In the genomic region with DNA sequence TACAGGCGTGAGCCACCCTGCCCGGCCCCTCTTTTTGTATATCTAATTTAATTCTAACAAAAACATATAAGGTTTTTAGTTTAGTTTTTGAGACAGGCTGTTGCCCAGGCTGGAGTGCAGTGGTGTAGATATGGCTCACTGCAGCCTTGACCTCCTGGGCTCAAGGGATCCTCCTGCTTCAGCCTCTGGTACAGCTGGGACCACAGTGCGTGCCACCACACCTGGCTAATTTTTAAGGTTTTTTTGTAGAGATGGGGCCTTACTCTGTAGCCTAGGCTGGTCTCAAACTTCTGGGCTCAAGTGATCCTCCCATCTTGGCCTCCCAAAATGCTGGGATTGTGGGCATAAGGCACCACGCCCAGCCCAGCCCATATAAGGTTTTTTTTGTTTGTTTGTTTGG, we compare ENCODE assay signal across 9 cellular contexts. TPM values are rescaled to one million over a fixed set of nuclear protein-coding genes. Genes with fewer than 3 reads are reported as not detected.
DNase-seq lines count a peak whose midpoint lies in the region; ATAC-seq and TF ChIP-seq lines count a peak whose summit lies in the region.
"Had no signal": no experiment of that assay in that cellular context is flagged by ENCODE, and none has a peak within 500 bp of the region (broad histone marks: within the 10 kb centered on the region; RNA-seq: fewer than 3 reads in every experiment).

No MANE protein-coding gene starts in this region.

- H3K27ac Mint-ChIP-seq in activated T-helper 17 cell treated with anti-CD3 and anti-CD28 coated beads, Interleukin-2, amount 50 U/mL, for 72 hours, result peak overlapping the region; percentile 98
- peak overlapping the region; percentile 75 for H3K27ac Mint-ChIP-seq in stimulated activated memory B cell treated with anti-CD40 and anti-IgM and Interleukin-4, amounts not matched to agents 10 μg/mL and 1 μg/mL and 100 μg/mL, for 72 hours

- H3K27ac ChIP-seq in HL-60 (replicated peaks), result peak overlapping the region; percentile 95
- H3K27ac ChIP-seq in hepatocyte, result peak overlapping the region; percentile 92

- no peak for DNase-seq in HL-60 (ENCODE audit: low read depth in 1 of 2, low spot score in 1 of 2)
- no peak for DNase-seq in hepatocyte (ENCODE audit: low spot score)
- no peak for DNase-seq in kidney glomerular epithelial cell (lab: John Stamatoyannopoulos, UW)
- DNase-seq in NCI-H526 (lab: John Stamatoyannopoulos, UW), result no peak
- no peak for DNase-seq in OCI-M1 (lab: John Stamatoyannopoulos, UW)
- no peak for DNase-seq in stimulated activated CD4-positive, alpha-beta T cell treated with anti-CD3 and anti-CD28 coated beads, Interleukin-4, amount 100 ng/mL, for 24 hours
- DNase-seq: NCI-H2171 treated with DMSO at 0.1 percent for 48 hours had no signal

- no peak overlapping the region for H2AFZ ChIP-seq in hepatocyte

- no peaks in the 10 kb centered on the region for H3K9me3 Mint-ChIP-seq in activated T-helper 17 cell treated with anti-CD3 and anti-CD28 coated beads, Interleukin-2, amount 50 U/mL, for 72 hours
- no peaks in the 10 kb centered on the region for H3K9me3 Mint-ChIP-seq in stimulated activated memory B cell treated with anti-CD40 and anti-IgM and Interleukin-4, amounts not matched to agents 10 μg/mL and 1 μg/mL and 100 μg/mL, for 72 hours

- peaks cover 30% of the 10 kb centered on the region for H3K79me2 ChIP-seq in hepatocyte

- peak overlapping the region; percentile 29 for H3K4me2 ChIP-seq in hepatocyte

- H3K9me3 ChIP-seq in hepatocyte (ENCODE audit: low read depth), result no peaks in the 10 kb centered on the region

- H3K36me3 ChIP-seq in hepatocyte (replicated peaks; ENCODE audit: insufficient read depth, low read depth), result no peaks in the 10 kb centered on the region

- WGBS in hepatocyte (ENCODE audit: low lambda C conversion rate, missing lambda C conversion rate), result 98% methylated on average over 4 of the region's 4 CpGs

- no peaks in the 10 kb centered on the region for H4K20me1 ChIP-seq in hepatocyte (ENCODE audit: insufficient read depth, poor library complexity, severe bottlenecking)

- no peaks in the 10 kb centered on the region for H3K9me2 ChIP-seq in hepatocyte (replicated peaks; ENCODE audit: insufficient read depth)

- H3K27me3 ChIP-seq in HL-60 (ENCODE audit: insufficient read depth, poor library complexity, severe bottlenecking) (no peaks in the 10 kb centered on the region), hepatocyte (no peaks in the 10 kb centered on the region)

- no peaks in the 10 kb centered on the region for H3K27me3 Mint-ChIP-seq in activated T-helper 17 cell treated with anti-CD3 and anti-CD28 coated beads, Interleukin-2, amount 50 U/mL, for 72 hours
- no peaks in the 10 kb centered on the region for H3K27me3 Mint-ChIP-seq in stimulated activated memory B cell treated with anti-CD40 and anti-IgM and Interleukin-4, amounts not matched to agents 10 μg/mL and 1 μg/mL and 100 μg/mL, for 72 hours

- H3K4me1 ChIP-seq in hepatocyte (ENCODE audit: insufficient read depth), result peaks cover 12% of the 10 kb centered on the region

- peaks cover 25% of the 10 kb centered on the region for H3K4me1 Mint-ChIP-seq in activated T-helper 17 cell treated with anti-CD3 and anti-CD28 coated beads, Interleukin-2, amount 50 U/mL, for 72 hours
- peaks cover 41% of the 10 kb centered on the region for H3K4me1 Mint-ChIP-seq in stimulated activated memory B cell treated with anti-CD40 and anti-IgM and Interleukin-4, amounts not matched to agents 10 μg/mL and 1 μg/mL and 100 μg/mL, for 72 hours

- H3K36me3 Mint-ChIP-seq in activated T-helper 17 cell treated with anti-CD3 and anti-CD28 coated beads, Interleukin-2, amount 50 U/mL, for 72 hours (ENCODE audit: low read depth), result peaks cover 57% of the 10 kb centered on the region
- peaks cover 11% of the 10 kb centered on the region for H3K36me3 Mint-ChIP-seq in stimulated activated memory B cell treated with anti-CD40 and anti-IgM and Interleukin-4, amounts not matched to agents 10 μg/mL and 1 μg/mL and 100 μg/mL, for 72 hours

- TF ChIP-seq CTCF in HL-60 (IDR thresholded peaks at IDR 0.05; ENCODE audit: insufficient read depth, low read length), result no peak
- no peak for TF ChIP-seq CTCF in hepatocyte (IDR thresholded peaks at IDR 0.05; ENCODE audit: poor library complexity)

- ATAC-seq in activated T-helper 17 cell treated with anti-CD3 and anti-CD28 coated beads, Interleukin-2, amount 50 U/mL, for 72 hours (replicated peaks), result no peak
- no peak for ATAC-seq in stimulated activated memory B cell treated with anti-CD40 and anti-IgM and Interleukin-4, amounts not matched to agents 10 μg/mL and 1 μg/mL and 100 μg/mL, for 72 hours

- peak overlapping the region; percentile 83 for H3K4me3 Mint-ChIP-seq in activated T-helper 17 cell treated with anti-CD3 and anti-CD28 coated beads, Interleukin-2, amount 50 U/mL, for 72 hours
- H3K4me3 Mint-ChIP-seq in stimulated activated memory B cell treated with anti-CD40 and anti-IgM and Interleukin-4, amounts not matched to agents 10 μg/mL and 1 μg/mL and 100 μg/mL, for 72 hours, result no peak overlapping the region

- H3K4me3 ChIP-seq in HL-60 (replicated peaks; ENCODE audit: insufficient read depth, low read length), result no peak overlapping the region
- no peak overlapping the region for H3K4me3 ChIP-seq in hepatocyte

RNA-seq across cellular contexts. Expression of gene ENSA, which starts 18.8 kb away (rescaled TPM):
- 100 to 1,000 TPM; 136 to 199 TPM for total RNA-seq in activated T-helper 17 cell treated with anti-CD3 and anti-CD28 coated beads, Interleukin-2, amount 50 U/mL, for 72 hours
- 101 and 148 TPM in 2 replicates for total RNA-seq in hepatocyte
- polyA plus RNA-seq in hepatocyte, result 70.8 and 86.5 TPM in 2 replicates

RNA-seq across cellular contexts. Expression of gene MCL1, which starts 31.2 kb away (rescaled TPM):
- total RNA-seq in activated T-helper 17 cell treated with anti-CD3 and anti-CD28 coated beads, Interleukin-2, amount 50 U/mL, for 72 hours, result 100 to 1,000 TPM; 235 to 351 TPM
- total RNA-seq in hepatocyte, result 302 and 388 TPM in 2 replicates
- 150 and 181 TPM in 2 replicates for polyA plus RNA-seq in hepatocyte
